10 cellular contexts compared by ENCODE assay signal in genomic region chr6:85592044-85592443, GRCh38. TPM values are rescaled to one million over a fixed set of nuclear protein-coding genes. Genes with fewer than 3 reads are reported as not detected.
A peak's percentile ranks its signal among the peaks of the same experiment; 100 is the strongest.
DNase-seq lines count a peak whose midpoint lies in the region; ATAC-seq and TF ChIP-seq lines count a peak whose summit lies in the region.
"Had no signal": no experiment of that assay in that cellular context is flagged by ENCODE, and none has a peak within 500 bp of the region (broad histone marks: within the 10 kb centered on the region; RNA-seq: fewer than 3 reads in every experiment).

No MANE protein-coding gene starts in this region.

- peak overlapping the region; percentile 88 for H3K4me3 ChIP-seq in Caco-2 (ENCODE audit: low read depth, low read length)
- no peak overlapping the region for H3K4me3 ChIP-seq in MM.1S (ENCODE audit: low read length)
- peak overlapping the region; percentile 97 for H3K4me3 ChIP-seq in coronary artery
- peak overlapping the region; percentile 61 for H3K4me3 ChIP-seq in neuron (ENCODE audit: low read length)

- no peak overlapping the region for H3K9ac ChIP-seq in MM.1S (ENCODE audit: low read length)

- intact Hi-C loops in Caco-2 (cut with micrococcal nuclease; ENCODE audit: unreplicated experiment) = loop anchor here (5.0 kb wide), 1 partner anchor 85 kb away; no protein-coding TSS in a partner anchor

- H3K4me1 ChIP-seq in Caco-2 (peaks cover 5% of the 10 kb centered on the region; the same call in 1 of the 2 replicates), MM.1S (ENCODE audit: low read length) (peaks cover 4% of the 10 kb centered on the region; the same call in 1 of the 2 replicates), neuron (ENCODE audit: insufficient read depth, low read length) (peaks cover 11% of the 10 kb centered on the region)

- POLR2A ChIA-PET in Caco-2 (lab: Charles Lee) = interaction anchor here (0.5 to 1.6 kb wide), 2 partner anchors 51 to 87 kb away, joined by 3 to 8 read pairs; partner anchors contain the start of gene SYNCRIP

- H4K20me1 ChIP-seq in MM.1S (ENCODE audit: insufficient read depth, low read length) = no peaks in the 10 kb centered on the region

- H3K9me3 ChIP-seq in Caco-2 (no peaks in the 10 kb centered on the region), MM.1S (replicated peaks; ENCODE audit: insufficient read depth, low read length) (no peaks in the 10 kb centered on the region), neuron (ENCODE audit: low read length) (peaks cover 5% of the 10 kb centered on the region)
- H3K9me3 ChIP-seq: gastroesophageal sphincter had no signal

- H2AFZ ChIP-seq in MM.1S (ENCODE audit: low read length) (no peak overlapping the region), neuron (ENCODE audit: low read depth, low read length) (no peak overlapping the region)

- H3F3A ChIP-seq in MM.1S (ENCODE audit: insufficient read depth, low read length) = peaks cover 37% of the 10 kb centered on the region

- no peaks in the 10 kb centered on the region for H3K9me2 ChIP-seq in MM.1S (replicated peaks; ENCODE audit: insufficient read depth, low read length)

- H3K27ac ChIP-seq in MM.1S (ENCODE audit: low read length) (no peak overlapping the region), coronary artery (no peak overlapping the region)

- H3K4me3 Mint-ChIP-seq in Caco-2 (ENCODE audit: unreplicated experiment) = peak overlapping the region; percentile 88

- CTCF ChIA-PET in Caco-2 (lab: Charles Lee) = no interaction called here

- no peak for ATAC-seq in GM21390 (IDR thresholded peaks at IDR 0.05; ENCODE audit: unreplicated experiment)
- ATAC-seq in GM18873 (IDR thresholded peaks at IDR 0.05; ENCODE audit: low FRiP score, unreplicated experiment) = no peak
- ATAC-seq: gastroesophageal sphincter had no signal

- peaks cover 50% of the 10 kb centered on the region for H3K79me2 ChIP-seq in MM.1S (ENCODE audit: low read length)

- no TSS peak for BruUV-seq in Caco-2 (replicated peaks; lab: Mats Ljungman, UMichigan)

- H3K27me3 ChIP-seq in Caco-2 (replicated peaks; ENCODE audit: control insufficient read depth, insufficient read depth, low read length) (no peaks in the 10 kb centered on the region), MM.1S (replicated peaks; ENCODE audit: insufficient read depth, low read length) (no peaks in the 10 kb centered on the region), neuron (ENCODE audit: insufficient read depth, low read length) (no peaks in the 10 kb centered on the region)
- H3K27me3 ChIP-seq: gastroesophageal sphincter had no signal

- peak in 1 of 2 experiments; percentile 11 for DNase-seq in Caco-2
- DNase-seq in MM.1S = no peak
- DNase-seq in coronary artery (ENCODE audit: low spot score) = no peak
- no peak for DNase-seq in HUDEP-2 (lab: John Stamatoyannopoulos, UW; ENCODE audit: unreplicated experiment in 76 of 76)
- DNase-seq in OCI-M2 (lab: John Stamatoyannopoulos, UW; ENCODE audit: unreplicated experiment) = no peak
- DNase-seq: NCI-H1930 had no signal

- H3K4me2 ChIP-seq in MM.1S (ENCODE audit: low read depth, low read length) = peak overlapping the region; percentile 66; the same call in 1 of the 2 replicates

- H3K4me1 Mint-ChIP-seq in Caco-2 (ENCODE audit: low read depth, unreplicated experiment) = peaks cover 12% of the 10 kb centered on the region

- no peaks in the 10 kb centered on the region for H3K27me3 Mint-ChIP-seq in Caco-2 (ENCODE audit: insufficient read depth, unreplicated experiment)

- H3K36me3 Mint-ChIP-seq in Caco-2 (ENCODE audit: insufficient read depth, unreplicated experiment) = peaks cover 41% of the 10 kb centered on the region

- H3K36me3 ChIP-seq in Caco-2 (ENCODE audit: control insufficient read depth, insufficient read depth, low read length) (no peaks in the 10 kb centered on the region; the same call in 1 of the 2 replicates), MM.1S (replicated peaks; ENCODE audit: insufficient read depth, low read length) (no peaks in the 10 kb centered on the region), neuron (ENCODE audit: insufficient read depth, low read length) (no peaks in the 10 kb centered on the region)
- H3K36me3 ChIP-seq: gastroesophageal sphincter had no signal

- H3K27ac Mint-ChIP-seq in Caco-2 (ENCODE audit: unreplicated experiment) = peak overlapping the region; percentile 94

- no peaks in the 10 kb centered on the region for H3K9me3 Mint-ChIP-seq in Caco-2 (ENCODE audit: unreplicated experiment)

- TF ChIP-seq CTCF in Caco-2 (IDR thresholded peaks at IDR 0.05; ENCODE audit: insufficient read depth in 1 of 2, low read depth in 1 of 2, low read length in 1 of 2, severe bottlenecking in 1 of 2, unreplicated experiment in 1 of 2) (no peak), MM.1S (IDR thresholded peaks at IDR 0.05; ENCODE audit: low read length) (no peak), coronary artery (IDR thresholded peaks at IDR 0.05) (no peak)

RNA-seq across cellular contexts. Expression of gene SNX14, which starts 1.6 kb away (rescaled TPM):
- total RNA-seq in Caco-2 (2022) = 85.0 and 87.5 TPM in 2 replicates

RNA-seq across cellular contexts. Expression of gene SYNCRIP, which starts 50.6 kb away (rescaled TPM):
- total RNA-seq in Caco-2 (2022) = 132 and 145 TPM in 2 replicates
